8 cellular contexts compared by ENCODE assay signal in the genomic region with DNA sequence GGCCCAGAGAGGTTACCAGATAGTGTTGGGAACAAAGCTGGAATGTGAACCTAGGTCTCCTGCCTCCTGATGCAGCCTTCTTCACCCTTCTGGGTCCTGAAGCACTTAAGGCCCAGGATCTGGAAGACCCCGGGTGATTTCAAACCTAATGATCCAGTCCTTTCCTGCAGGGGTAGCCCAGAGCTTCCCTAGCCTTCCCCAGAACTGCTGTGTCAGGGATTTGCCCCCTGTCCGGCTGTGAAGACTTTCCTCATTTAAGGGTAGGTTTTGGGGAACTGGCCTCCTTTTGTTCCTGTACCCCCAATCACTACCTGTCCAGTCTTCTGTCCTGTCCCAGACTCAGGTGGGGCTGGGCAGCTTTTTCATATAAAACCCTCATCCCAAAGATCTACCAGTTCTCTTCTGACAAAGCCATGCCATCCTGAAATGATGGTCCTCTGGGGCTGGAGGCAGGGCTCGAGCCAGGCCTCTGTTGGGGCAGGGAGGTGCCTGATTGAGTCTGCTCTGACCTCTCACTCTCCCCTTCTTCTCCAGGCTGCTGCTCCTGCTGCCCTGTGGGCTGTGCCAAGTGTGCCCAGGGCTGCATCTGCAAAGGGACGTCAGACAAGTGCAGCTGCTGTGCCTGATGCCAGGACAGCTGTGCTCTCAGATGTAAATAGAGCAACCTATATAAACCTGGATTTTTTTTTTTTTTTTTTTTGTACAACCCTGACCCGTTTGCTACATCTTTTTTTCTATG. TPM values are rescaled to one million over a fixed set of nuclear protein-coding genes. Genes with fewer than 3 reads are reported as not detected.
A peak's percentile ranks its signal among the peaks of the same experiment; 100 is the strongest.
DNase-seq lines count a peak whose midpoint lies in the region; ATAC-seq and TF ChIP-seq lines count a peak whose summit lies in the region.

No MANE protein-coding gene starts in this region.

- H3K27ac ChIP-seq in HCT116 (ENCODE audit: low read depth, low read length): no peak overlapping the region
- peak overlapping the region; percentile 89 to 94 (median 91) for H3K27ac ChIP-seq in gastrocnemius medialis

- DNase-seq in HCT116 (ENCODE audit: low read depth, low spot score) (no peak), WTC11 (ENCODE audit: low spot score) (no peak), glutamatergic neuron (no peak), gastrocnemius medialis (peak in 1 of 2 donors; percentile 81), cerebellar nuclear complex (lab: John Stamatoyannopoulos, UW) (no peak), NCI-H1417 treated with DMSO at 0.1 percent for 48 hours (lab: John Stamatoyannopoulos, UW) (no peak), NCI-H526 treated with DMSO at 0.1 percent for 48 hours (lab: John Stamatoyannopoulos, UW) (no peak)

- H4K20me1 ChIP-seq in HCT116 (ENCODE audit: insufficient read depth): no peaks in the 10 kb centered on the region

- no TSS peak for BruUV-seq in HCT116 (replicated peaks; lab: Mats Ljungman, UMichigan)

- H3K4me2 ChIP-seq in HCT116 (ENCODE audit: low read length): peak overlapping the region; percentile 96

- H3K36me3 ChIP-seq in HCT116 (ENCODE audit: control insufficient read depth in 1 of 2, insufficient read depth in 2 of 2, low read length in 2 of 2) (no peaks in the 10 kb centered on the region), gastrocnemius medialis (no peaks in the 10 kb centered on the region)

- H3K27ac Mint-ChIP-seq in WTC11: no peak overlapping the region; the same call in 1 of the 2 replicates
- no peak overlapping the region for H3K27ac Mint-ChIP-seq in glutamatergic neuron (ENCODE audit: unreplicated experiment)

- no peaks in the 10 kb centered on the region for H3K9me3 ChIP-seq in HCT116 (ENCODE audit: control insufficient read depth in 1 of 2, insufficient read depth in 1 of 2, low read depth in 1 of 2, low read length in 2 of 2)
- no peaks in the 10 kb centered on the region for H3K9me3 ChIP-seq in gastrocnemius medialis

- CTCF ChIA-PET in HCT116 (lab: Charles Lee) (interaction anchor here (0.9 kb wide), 1 partner anchor 19 kb away, joined by 5 read pairs; no protein-coding TSS in a partner anchor), WTC11 (lab: Charles Lee) (interaction anchor here (0.5 to 2.5 kb wide), 5 partner anchors 10 to 83 kb away, joined by 3 to 26 read pairs (median 4); no protein-coding TSS in a partner anchor)

- no peak overlapping the region for H2AFZ ChIP-seq in HCT116 (ENCODE audit: low read depth, low read length, poor library complexity, severe bottlenecking)

- peaks cover 30% of the 10 kb centered on the region for H3K36me3 Mint-ChIP-seq in WTC11
- peaks cover 12% of the 10 kb centered on the region for H3K36me3 Mint-ChIP-seq in glutamatergic neuron (ENCODE audit: unreplicated experiment)

- H3K27me3 ChIP-seq in HCT116 (ENCODE audit: insufficient read depth, low read length): no peaks in the 10 kb centered on the region
- no peaks in the 10 kb centered on the region for H3K27me3 ChIP-seq in gastrocnemius medialis

- H3K4me3 ChIP-seq in HCT116 (replicated peaks in 1 of 2; ENCODE audit: low read depth in 1 of 2, low read length in 2 of 2) (peak overlapping the region in 1 of 2 experiments; percentile 81; a peak in 3 of 4 replicates), gastrocnemius medialis (peak overlapping the region; percentile 66 to 83 (median 78))

- RAD21 ChIA-PET in HCT116 (lab: Charles Lee; ENCODE audit: low non-redundant PET in 1 of 2, low total read pairs in 2 of 2, uncharacterized antibody in 2 of 2, unreplicated experiment in 2 of 2): interaction anchor here in 1 of 2 experiments (1.1 kb wide), 1 partner anchor 29 kb away, joined by 3 read pairs; no protein-coding TSS in a partner anchor

- no peaks in the 10 kb centered on the region for H3K79me2 ChIP-seq in HCT116 (ENCODE audit: insufficient read depth, low read length)

- POLR2A ChIA-PET in HCT116 (lab: Charles Lee) (interaction anchor here (0.9 to 2.4 kb wide), 5 partner anchors 10 to 75 kb away, joined by 3 to 9 read pairs (median 5); partner anchors contain the start of genes MT1E and MT2A), WTC11 (lab: Charles Lee) (interaction anchor here (1.3 to 4.4 kb wide), 7 partner anchors 7 to 75 kb away, joined by 3 to 44 read pairs (median 7); partner anchors contain the start of genes MT1E, MT1G, MT1H and MT2A)

- H3K9me3 Mint-ChIP-seq in WTC11 (peaks cover 11% of the 10 kb centered on the region), glutamatergic neuron (ENCODE audit: unreplicated experiment) (peaks cover 1% of the 10 kb centered on the region)

- no peak overlapping the region for H3K9ac ChIP-seq in HCT116 (ENCODE audit: low read length)

- H3K4me1 Mint-ChIP-seq in WTC11: peaks cover 36% of the 10 kb centered on the region
- peaks cover 7% of the 10 kb centered on the region for H3K4me1 Mint-ChIP-seq in glutamatergic neuron (ENCODE audit: low read depth, unreplicated experiment)

- TF ChIP-seq POLR2A in HCT116 (IDR thresholded peaks at IDR 0.05; ENCODE audit: borderline replicate concordance, extremely low read depth, insufficient read depth, insufficient read length) (no peak), gastrocnemius medialis (IDR thresholded peaks at IDR 0.05) (peak in 1 of 2 donors; percentile 57)

- H3K4me3 Mint-ChIP-seq in WTC11 (peak overlapping the region; percentile 88), glutamatergic neuron (ENCODE audit: unreplicated experiment) (peak overlapping the region; percentile 90)

- peaks cover 13 to 32% of the 10 kb centered on the region in 2 experiments; a peak in 3 of 4 replicates for H3K4me1 ChIP-seq in HCT116 (ENCODE audit: control insufficient read depth in 1 of 2, insufficient read depth in 2 of 2, low read length in 2 of 2)
- peaks cover 45 to 46% of the 10 kb centered on the region in 2 donors for H3K4me1 ChIP-seq in gastrocnemius medialis

- TF ChIP-seq CTCF in HCT116 (IDR thresholded peaks at IDR 0.05 in 2 of 3, conservative IDR thresholded peaks at IDR 0.05 in 1 of 3; ENCODE audit: borderline replicate concordance in 1 of 3, insufficient read depth in 1 of 3, low read depth in 2 of 3, low read length in 2 of 3) (no peak), WTC11 (IDR thresholded peaks at IDR 0.05) (no peak), glutamatergic neuron (IDR thresholded peaks at IDR 0.05; ENCODE audit: partially characterized antibody, unreplicated experiment) (no peak), gastrocnemius medialis (IDR thresholded peaks at IDR 0.05 in 4 of 5, conservative IDR thresholded peaks at IDR 0.05 in 1 of 5) (peak in 1 of 5 experiments; percentile 5)

- H3K27me3 Mint-ChIP-seq in WTC11 (ENCODE audit: low read depth) (peaks cover 17% of the 10 kb centered on the region), glutamatergic neuron (ENCODE audit: unreplicated experiment) (no peaks in the 10 kb centered on the region)

- no peak for TF ChIP-seq RAD21 in HCT116 (IDR thresholded peaks at IDR 0.05; ENCODE audit: low read depth)

- no peaks in the 10 kb centered on the region for H3K9me2 ChIP-seq in HCT116 (ENCODE audit: insufficient read depth)

- in situ Hi-C loops in gastrocnemius medialis (cut with MboI; ENCODE audit: low sequenced_read_pairs in 4 of 4): loop anchor here in 3 of 4 donors (5.0 to 25.0 kb wide), 2 partner anchors 76 to 271 kb away; partner anchors contain the start of gene MT2A (in 2 of the 3)

- intact Hi-C loops in HCT116 (cut with micrococcal nuclease): loop anchor here (2.0 to 5.0 kb wide), 4 partner anchors 27 to 1181 kb away; partner anchors contain the start of genes MT1E, MT1F and MT2A
- intact Hi-C loops in gastrocnemius medialis (cut with DNase I; ENCODE audit: low total_unique reads): loop anchor here (2.0 to 5.0 kb wide), 4 partner anchors 203 to 379 kb away; partner anchors contain the start of gene HERPUD1

- no peak for ATAC-seq in HCT116
- peak; percentile 6; the same call in 1 of the 2 replicates for ATAC-seq in WTC11
- ATAC-seq in gastrocnemius medialis: no peak
- ATAC-seq in HG02884 (IDR thresholded peaks at IDR 0.05; ENCODE audit: unreplicated experiment): no peak

TF ChIP-seq in HCT116, 20 proteins besides CTCF, POLR2A, EP300 and RAD21:
- TF ChIP-seq CBX3 (IDR thresholded peaks at IDR 0.05; ENCODE audit: low read depth): no peak
- TF ChIP-seq SIN3A (IDR thresholded peaks at IDR 0.05; ENCODE audit: low read depth): no peak
- TF ChIP-seq CEBPB (IDR thresholded peaks at IDR 0.05; ENCODE audit: low read depth): no peak
- TF ChIP-seq POLR2AphosphoS5 (IDR thresholded peaks at IDR 0.05; ENCODE audit: low read depth, low read length): no peak
- TF ChIP-seq TCF7L2 (IDR thresholded peaks at IDR 0.05; ENCODE audit: borderline replicate concordance, extremely low read depth, insufficient read depth, insufficient read length): no peak

TF ChIP-seq in WTC11, 78 proteins besides CTCF, POLR2A, EP300 and RAD21 (continues in another document):
- TF ChIP-seq ZNF416 (CRISPR knock-in tag; IDR thresholded peaks at IDR 0.05): peak; percentile 18; the same call in 1 of the 2 replicates
- TF ChIP-seq, protein P1, sequence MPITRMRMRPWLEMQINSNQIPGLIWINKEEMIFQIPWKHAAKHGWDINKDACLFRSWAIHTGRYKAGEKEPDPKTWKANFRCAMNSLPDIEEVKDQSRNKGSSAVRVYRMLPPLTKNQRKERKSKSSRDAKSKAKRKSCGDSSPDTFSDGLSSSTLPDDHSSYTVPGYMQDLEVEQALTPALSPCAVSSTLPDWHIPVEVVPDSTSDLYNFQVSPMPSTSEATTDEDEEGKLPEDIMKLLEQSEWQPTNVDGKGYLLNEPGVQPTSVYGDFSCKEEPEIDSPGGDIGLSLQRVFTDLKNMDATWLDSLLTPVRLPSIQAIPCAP (CRISPR knock-in tag; IDR thresholded peaks at IDR 0.05): no peak

RNA-seq across cellular contexts. Expression of gene MT1X, which starts 1.3 kb away (rescaled TPM):
- total RNA-seq in HCT116 (2021; ENCODE audit: unreplicated experiment) (50.2 TPM), WTC11 (2021) (328 to 466 TPM (median 465 TPM) in 3 replicates), glutamatergic neuron (ENCODE audit: unreplicated experiment) (9.5 TPM), gastrocnemius medialis (over 10,000 TPM in 1 of 4 donors, 1,000 to 10,000 TPM in 3; 3,871 to 10,589 (median 6,239) TPM)
- polyA plus RNA-seq in HCT116 (2012): 292 and 321 TPM in 2 replicates

RNA-seq across cellular contexts. Expression of gene MT1H, which starts 14.0 kb away (rescaled TPM):
- total RNA-seq in HCT116 (2021; ENCODE audit: unreplicated experiment): not detected
- polyA plus RNA-seq in HCT116 (2012): not detected in 2 replicates
- 122 to 164 TPM (median 159 TPM) in 3 replicates for total RNA-seq in WTC11 (2021)
- not detected for total RNA-seq in glutamatergic neuron (ENCODE audit: unreplicated experiment)
- not detected for total RNA-seq in gastrocnemius medialis

RNA-seq across cellular contexts. Expression of gene MT1G, which starts 15.7 kb away (rescaled TPM):
- 1.2 TPM for total RNA-seq in HCT116 (2021; ENCODE audit: unreplicated experiment)
- polyA plus RNA-seq in HCT116 (2012): not detected in 2 replicates
- total RNA-seq in WTC11 (2021): 326 to 361 TPM (median 333 TPM) in 3 replicates
- not detected for total RNA-seq in glutamatergic neuron (ENCODE audit: unreplicated experiment)
- 1 to 10 TPM in 2 of 4 donors, not detected in 2; 3.5 to 4.6 TPM for total RNA-seq in gastrocnemius medialis

RNA-seq across cellular contexts. Expression of gene MT1F, which starts 25.8 kb away (rescaled TPM):
- total RNA-seq in HCT116 (2021; ENCODE audit: unreplicated experiment) (7.3 TPM), WTC11 (2021) (50.6 to 60.2 TPM (median 58.2 TPM) in 3 replicates), glutamatergic neuron (ENCODE audit: unreplicated experiment) (3.4 TPM), gastrocnemius medialis (1 to 10 TPM in 1 of 4 donors, not detected in 3; 3.2 TPM)
- polyA plus RNA-seq in HCT116 (2012): 24.2 and 24.5 TPM in 2 replicates

RNA-seq across cellular contexts. Expression of gene MT1B, which starts 31.9 kb away (rescaled TPM):
- not detected for total RNA-seq in HCT116 (2021; ENCODE audit: unreplicated experiment)
- polyA plus RNA-seq in HCT116 (2012): 0.26 TPM in 1 of 2 replicates, not detected in the other
- total RNA-seq in WTC11 (2021): not detected in 3 replicates
- total RNA-seq in glutamatergic neuron (ENCODE audit: unreplicated experiment): not detected
- total RNA-seq in gastrocnemius medialis: not detected

Comparison
In these comparisons a context has a peak if more than half of its experiments do, and no peak if none do; other contexts are left out.
1. RNA of gene MT1H, which starts 14.0 kb away (total RNA-seq): 122 to 164 TPM in WTC11; not detected in HCT116 (single experiment), not detected in glutamatergic neuron (single experiment) and not detected in gastrocnemius medialis; every median in the first group is over 10 times any median in the second.
2. RNA of gene MT1G, which starts 15.7 kb away (total RNA-seq): 326 to 361 TPM in WTC11; 3.5 to 4.6 TPM in gastrocnemius medialis, 1.2 TPM in HCT116 (single experiment) and not detected in glutamatergic neuron (single experiment); every median in the first group is over 10 times any median in the second.